11 cellular contexts compared by ENCODE assay signal in the genomic region with DNA sequence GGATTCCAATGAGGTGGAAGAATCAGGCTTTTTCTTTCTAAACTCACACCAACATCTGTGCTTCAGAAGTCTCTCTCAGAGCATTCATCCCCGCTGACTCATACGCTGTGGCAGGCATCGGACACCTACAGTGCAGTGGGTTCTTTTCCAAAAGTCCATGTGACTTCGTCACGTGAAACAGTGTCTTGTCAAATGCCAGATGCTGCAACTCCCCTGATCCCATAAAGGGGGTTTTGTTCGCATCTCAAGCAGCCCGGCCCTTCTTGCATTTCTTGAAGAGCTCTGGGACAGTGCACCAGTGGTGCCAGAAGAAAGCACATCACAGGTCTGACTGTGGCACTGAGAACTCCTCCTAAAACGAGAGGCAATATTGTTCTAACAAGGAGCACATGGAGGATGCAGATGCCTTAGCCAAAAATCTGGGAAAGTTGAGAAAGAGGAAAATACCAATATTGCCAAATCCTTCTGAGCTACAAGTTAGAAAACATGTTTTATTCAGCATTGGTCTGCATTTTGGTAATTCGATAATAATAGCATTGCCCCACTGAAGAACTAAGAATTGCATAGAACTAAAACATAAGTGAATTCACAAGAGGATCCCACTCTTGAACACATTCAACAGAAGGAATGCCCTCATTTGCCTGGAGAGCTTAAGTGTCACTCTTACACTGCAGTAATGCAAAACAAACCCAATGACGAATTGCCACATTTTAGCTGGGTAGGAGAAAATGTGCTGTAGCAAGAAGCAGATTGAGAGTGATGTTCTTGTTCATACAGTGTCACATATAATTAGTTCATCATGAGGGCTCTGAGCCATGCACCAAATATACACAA.
DNase-seq lines count a peak whose midpoint lies in the region; ATAC-seq, FAIRE-seq and TF ChIP-seq lines count a peak whose summit lies in the region.
"Had no signal": no experiment of that assay in that cellular context is flagged by ENCODE, and none has a peak within 500 bp of the region (broad histone marks: within the 10 kb centered on the region; RNA-seq: fewer than 3 reads in every experiment).

No MANE protein-coding gene starts in this region.

- ATAC-seq in sciatic nerve, result peak; percentile 96
- no peak for ATAC-seq in HG03025 (IDR thresholded peaks at IDR 0.05; ENCODE audit: low FRiP score, unreplicated experiment)
- ATAC-seq in GM19395 (IDR thresholded peaks at IDR 0.05; ENCODE audit: unreplicated experiment), result no peak

- no peak overlapping the region for H3K4me3 ChIP-seq in fibroblast of pulmonary artery (replicated peaks; ENCODE audit: low read depth, low read length)

- TF ChIP-seq CTCF in fibroblast of pulmonary artery (IDR thresholded peaks at IDR 0.05; ENCODE audit: low read length, missing control alignments), result no peak

- peak; percentile 65 for FAIRE-seq in RCC 7860 (lab: Jason Lieb, UNC)
- FAIRE-seq: kidney had no signal

- intact Hi-C loops in sciatic nerve (cut with DNase I), result no loop called here

- DNase-seq in DMS 273 treated with DMSO at 0.1 percent for 48 hours (lab: John Stamatoyannopoulos, UW) (peak; percentile 12), RCC 7860 (ENCODE audit: low spot score) (peak; percentile 60), fibroblast of pulmonary artery (ENCODE audit: low read depth) (peak; percentile 79), sciatic nerve (ENCODE audit: low spot score) (peak; percentile 73), cerebellar nuclear complex (lab: John Stamatoyannopoulos, UW) (no peak), SW 1271 (lab: John Stamatoyannopoulos, UW) (no peak)
- DNase-seq: kidney, NCI-H2227 treated with DMSO at 0.1 percent for 48 hours, T-helper 2 cell had no signal

Comparison
In these comparisons a context has a peak if more than half of its experiments do, and no peak if none do; other contexts are left out.
1. DNase-seq: peak in DMS 273 treated with DMSO at 0.1 percent for 48 hours (single experiment), RCC 7860 (single experiment), fibroblast of pulmonary artery (single experiment) and sciatic nerve (single experiment); none in cerebellar nuclear complex (0 of 2) and SW 1271 (0 of 2).